8 cellular contexts compared by ENCODE assay signal in the genomic region with DNA sequence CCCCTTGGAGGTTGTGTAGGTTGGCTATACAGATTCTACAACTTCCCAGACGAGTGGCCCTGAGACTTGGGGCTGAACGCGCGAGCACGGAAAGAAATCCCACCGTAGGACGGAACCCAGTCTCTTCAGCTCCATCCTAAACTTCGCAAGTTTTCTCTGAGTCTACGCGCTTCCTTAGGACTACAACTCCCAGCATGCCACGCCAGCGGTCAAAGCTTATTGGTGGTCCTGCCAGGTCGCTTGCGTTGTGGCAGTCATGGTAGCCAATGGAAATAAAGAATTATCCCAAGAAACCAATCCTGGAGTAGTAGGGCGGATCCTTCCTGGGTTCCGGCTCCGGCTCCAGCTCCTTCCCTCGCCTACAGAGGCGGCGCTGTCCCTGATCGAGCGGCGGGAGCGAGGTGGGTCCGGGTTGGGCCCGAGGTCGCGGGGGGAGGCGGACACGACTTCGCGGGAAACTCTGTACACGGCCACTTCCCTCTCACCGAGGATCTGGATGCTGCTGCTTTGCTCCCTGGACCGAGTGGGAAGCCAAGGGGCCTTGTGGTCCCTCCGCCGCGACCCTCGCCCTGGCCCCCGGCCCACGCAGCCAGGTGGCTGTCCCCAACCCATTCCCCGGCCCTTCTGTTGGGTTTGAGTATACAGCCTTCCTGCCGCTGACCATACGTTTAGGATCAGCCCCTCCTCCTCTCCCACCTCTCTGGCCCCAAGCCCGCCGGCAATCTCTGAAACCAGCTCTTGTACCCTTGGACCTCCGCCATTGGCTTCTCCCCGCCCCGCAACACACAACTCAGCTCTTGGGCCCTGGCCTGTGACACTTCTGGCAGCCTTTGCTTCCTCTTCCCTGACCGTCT. TPM values are rescaled to one million over a fixed set of nuclear protein-coding genes. Genes with fewer than 3 reads are reported as not detected.
A peak's percentile ranks its signal among the peaks of the same experiment; 100 is the strongest.
DNase-seq lines count a peak whose midpoint lies in the region; ATAC-seq and TF ChIP-seq lines count a peak whose summit lies in the region.

A gene with protein sequence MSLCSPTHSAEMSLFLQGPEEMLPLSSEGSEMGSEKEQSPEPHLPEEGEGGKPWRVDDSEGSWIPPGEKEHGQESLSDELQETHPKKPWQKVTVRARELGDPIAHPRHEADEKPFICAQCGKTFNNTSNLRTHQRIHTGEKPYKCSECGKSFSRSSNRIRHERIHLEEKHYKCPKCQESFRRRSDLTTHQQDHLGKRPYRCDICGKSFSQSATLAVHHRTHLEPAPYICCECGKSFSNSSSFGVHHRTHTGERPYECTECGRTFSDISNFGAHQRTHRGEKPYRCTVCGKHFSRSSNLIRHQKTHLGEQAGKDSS (plus strand): TSS at position 357 of the 854 bp plus-strand sequence. CDS start 3,046 bp downstream, outside the sequence.

- H3K9ac ChIP-seq in IMR-90 (ENCODE audit: low read depth, low read length) (peak within 1 kb of the TSS; percentile 82), mucosa of rectum (ENCODE audit: low read depth in 1 of 2, low read length in 2 of 2) (peak within 1 kb of the TSS; percentile 88 to 93)

- no peaks in the 10 kb centered on the region for H3K27me3 ChIP-seq in IMR-90 (ENCODE audit: control insufficient read depth, insufficient read depth, low read length)
- H3K27me3 ChIP-seq in mucosa of rectum (ENCODE audit: control insufficient read depth in 2 of 2, insufficient read depth in 2 of 2, low read length in 2 of 2) = no peaks in the 10 kb centered on the region

- no peak within 1 kb of the TSS for H2BK15ac ChIP-seq in IMR-90 (ENCODE audit: low read depth, low read length)

- 0 out of 2 replicates have a peak within 1 kb of the TSS, but pooled peaks have one; percentile 17 for H2BK120ac ChIP-seq in IMR-90 (ENCODE audit: low read depth, low read length)

- H3K27ac ChIP-seq in IMR-90 (ENCODE audit: insufficient read depth, low read length) (peak within 1 kb of the TSS; percentile 60), mucosa of rectum (ENCODE audit: low read depth in 2 of 2, low read length in 2 of 2) (peak within 1 kb of the TSS; percentile 61 to 65)

- H3K4me2 ChIP-seq in IMR-90 (ENCODE audit: low read depth, low read length) = peak within 1 kb of the TSS; percentile 96

- peak within 1 kb of the TSS; percentile 71 for H4K91ac ChIP-seq in IMR-90 (ENCODE audit: insufficient read depth, low read depth, low read length)

- peak within 1 kb of the TSS; percentile 48; the same call in 1 of the 2 replicates for H3K18ac ChIP-seq in IMR-90 (ENCODE audit: low read depth, low read length)

- peak within 1 kb of the TSS; percentile 80 for H3K14ac ChIP-seq in IMR-90 (replicated peaks; ENCODE audit: low read depth, low read length)

- in situ Hi-C loops in IMR-90 (cut with MboI; ENCODE audit: low sequenced_read_pairs) = no loop called here

- dilution Hi-C loops in IMR-90 (cut with HindIII; ENCODE audit: low sequenced_read_pairs, unreplicated experiment) = no loop called here

- peak within 1 kb of the TSS; percentile 54 to 90 for H4K8ac ChIP-seq in IMR-90 (ENCODE audit: low read depth in 2 of 2, low read length in 2 of 2)

- H3K4ac ChIP-seq in IMR-90 (ENCODE audit: low read depth, low read length) = peak within 1 kb of the TSS; percentile 77

- H3K9me3 ChIP-seq in IMR-90 (ENCODE audit: control insufficient read depth, insufficient read depth, low read length) (peaks cover 8% of the 10 kb centered on the region), mucosa of rectum (ENCODE audit: control insufficient read depth in 2 of 2, low read length in 2 of 2) (no peaks in the 10 kb centered on the region)

- H3K79me1 ChIP-seq in IMR-90 (ENCODE audit: low read depth in 1 of 2, low read length in 2 of 2) = peaks cover 18 to 33% of the 10 kb centered on the region in 2 experiments

- intact Hi-C loops in IMR-90 (cut with micrococcal nuclease) = loop anchor here (10.0 kb wide), 1 partner anchor 162 kb away; the partner anchor contains the start of gene YBX1

- H3K4me3 ChIP-seq in IMR-90 (ENCODE audit: insufficient read depth, low read depth, low read length) (peak within 1 kb of the TSS; percentile 67), mucosa of rectum (ENCODE audit: low read length in 2 of 2) (peak within 1 kb of the TSS; percentile 90 to 91)

- H2AFZ ChIP-seq in IMR-90 (replicated peaks; ENCODE audit: low read length, poor library complexity) = peak within 1 kb of the TSS; percentile 96

- H2AK5ac ChIP-seq in IMR-90 (ENCODE audit: low read depth, low read length) = peak within 1 kb of the TSS; percentile 62

- peak within 1 kb of the TSS; percentile 53; the same call in 1 of the 2 replicates for H3K56ac ChIP-seq in IMR-90 (ENCODE audit: extremely low read depth, insufficient read depth, low read length)

- H4K5ac ChIP-seq in IMR-90 (ENCODE audit: low read depth, low read length) = peak within 1 kb of the TSS; percentile 65

- ATAC-seq in GM21528 (IDR thresholded peaks at IDR 0.05; ENCODE audit: low FRiP score, unreplicated experiment) = peak; percentile 91
- peak; percentile 98 for ATAC-seq in IMR-90 (ENCODE audit: low read depth)

- peaks cover 15% of the 10 kb centered on the region for H3K9me1 ChIP-seq in IMR-90 (ENCODE audit: insufficient read depth, low read length)

- peak within 1 kb of the TSS; percentile 68 for H2BK5ac ChIP-seq in IMR-90 (ENCODE audit: low read depth, low read length, poor library complexity, severe bottlenecking)

- peak; percentile 44; the same call in 1 of the 2 replicates for TF ChIP-seq POLR2A in IMR-90 (IDR thresholded peaks at IDR 0.05; ENCODE audit: low read depth, low read length)
- peak; percentile 47 for TF ChIP-seq POLR2A in erythroblast (IDR thresholded peaks at IDR 0.05; ENCODE audit: low read length)

- no peaks in the 10 kb centered on the region for H4K20me1 ChIP-seq in IMR-90 (ENCODE audit: insufficient read depth, low read length)

- POLR2A ChIA-PET in IMR-90 (lab: Charles Lee; ENCODE audit: unreplicated experiment) = interaction anchor here (0.5 to 0.7 kb wide), 4 partner anchors 13 to 289 kb away, joined by 3 to 6 read pairs (median 5); no protein-coding TSS in a partner anchor

- no TSS peak for BruUV-seq in IMR-90 (replicated peaks; lab: Mats Ljungman, UMichigan)

- no peak for TF ChIP-seq RAD21 in IMR-90 (IDR thresholded peaks at IDR 0.05; ENCODE audit: low read length)

- peaks cover 21% of the 10 kb centered on the region for H3K36me3 ChIP-seq in IMR-90 (ENCODE audit: control insufficient read depth, insufficient read depth, low read length)
- H3K36me3 ChIP-seq in mucosa of rectum (ENCODE audit: control insufficient read depth in 2 of 2, insufficient read depth in 2 of 2, low read length in 2 of 2) = peaks cover 11 to 18% of the 10 kb centered on the region in 2 donors

- WGBS in IMR-90 (ENCODE audit: extremely low coverage in 2 of 2, insufficient read length in 1 of 2), 2 experiments = 0% methylated on average over 30 of the region's 50 CpGs; no CpG with 5 or more reads in 1 of the 2 experiments

- peak within 1 kb of the TSS; percentile 97 for H2AK9ac ChIP-seq in IMR-90 (replicated peaks; ENCODE audit: low read depth, low read length, poor library complexity)

- peak; percentile 42 for TF ChIP-seq CTCF in IMR-90 (conservative IDR thresholded peaks at IDR 0.05; ENCODE audit: low read depth, low read length)

- CTCF ChIA-PET in IMR-90 (lab: Yijun Ruan, JAX) = interaction anchor here (0.7 to 1.0 kb wide), 6 partner anchors 19 to 239 kb away, joined by 3 to 4 read pairs (median 3); no protein-coding TSS in a partner anchor

- peaks cover 6% of the 10 kb centered on the region for H3K4me1 ChIP-seq in IMR-90 (ENCODE audit: control insufficient read depth, insufficient read depth, low read length)
- H3K4me1 ChIP-seq in mucosa of rectum (ENCODE audit: control insufficient read depth in 2 of 2, insufficient read depth in 2 of 2, low read length in 2 of 2) = peaks cover 7 to 11% of the 10 kb centered on the region in 2 donors

- peak; percentile 98 for DNase-seq in DMS153 treated with DMSO at 0.1 percent for 48 hours (lab: John Stamatoyannopoulos, UW; ENCODE audit: unreplicated experiment)
- peak; percentile 98 for DNase-seq in IMR-90
- DNase-seq in OCI-M2 (lab: John Stamatoyannopoulos, UW; ENCODE audit: unreplicated experiment) = peak; percentile 91
- peak; percentile 81 for DNase-seq in activated T-cell treated with anti-CD3 and anti-CD28 coated beads for 48 hours (ENCODE audit: low read depth)
- DNase-seq in erythroblast (lab: John Stamatoyannopoulos, UW) = peak; percentile 95 to 96
- peak; percentile 89 for DNase-seq in stimulated activated CD8-positive, alpha-beta memory T cell treated with anti-CD3 and anti-CD28 coated beads, Interleukin-4, amount 100 ng/mL, for 48 hours

- no peak within 1 kb of the TSS for H2BK20ac ChIP-seq in IMR-90 (ENCODE audit: low read depth, low read length)

- peak within 1 kb of the TSS; percentile 92 for H3K23ac ChIP-seq in IMR-90 (ENCODE audit: low read depth, low read length)

TF ChIP-seq in IMR-90, 13 proteins besides CTCF, POLR2A, EP300 and RAD21 (continues in another document):
- TF ChIP-seq RCOR1 (IDR thresholded peaks at IDR 0.05; ENCODE audit: insufficient replicate concordance, low read length) (peak; percentile 25), FOS (IDR thresholded peaks at IDR 0.05; ENCODE audit: low read depth, low read length) (peak; percentile 82), BHLHE40 (IDR thresholded peaks at IDR 0.05; ENCODE audit: low read depth, low read length) (no peak), MAZ (IDR thresholded peaks at IDR 0.05; ENCODE audit: borderline replicate concordance, low read depth, low read length) (0 out of 2 replicates have a peak, but pooled peaks have one; percentile 7), RFX5 (IDR thresholded peaks at IDR 0.05; ENCODE audit: low read depth, low read length) (no peak), NFE2L2 (IDR thresholded peaks at IDR 0.05; ENCODE audit: low read depth, low read length) (no peak)
- TF ChIP-seq, protein P1, sequence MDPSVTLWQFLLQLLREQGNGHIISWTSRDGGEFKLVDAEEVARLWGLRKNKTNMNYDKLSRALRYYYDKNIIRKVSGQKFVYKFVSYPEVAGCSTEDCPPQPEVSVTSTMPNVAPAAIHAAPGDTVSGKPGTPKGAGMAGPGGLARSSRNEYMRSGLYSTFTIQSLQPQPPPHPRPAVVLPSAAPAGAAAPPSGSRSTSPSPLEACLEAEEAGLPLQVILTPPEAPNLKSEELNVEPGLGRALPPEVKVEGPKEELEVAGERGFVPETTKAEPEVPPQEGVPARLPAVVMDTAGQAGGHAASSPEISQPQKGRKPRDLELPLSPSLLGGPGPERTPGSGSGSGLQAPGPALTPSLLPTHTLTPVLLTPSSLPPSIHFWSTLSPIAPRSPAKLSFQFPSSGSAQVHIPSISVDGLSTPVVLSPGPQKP (IDR thresholded peaks at IDR 0.05; ENCODE audit: borderline replicate concordance, low read depth, low read length) = no peak

RNA-seq across cellular contexts. Expression of the gene that starts here (rescaled TPM):
- 13.6 and 15.3 TPM in 2 replicates for total RNA-seq in IMR-90 (2012; rRNA removed)
- 6.2 and 6.8 TPM in 2 replicates for polyA plus RNA-seq in IMR-90 (2012; rRNA removed)
- 3.5 and 3.7 TPM in 2 replicates for polyA plus RNA-seq in IMR-90 (2012; cell fraction: cytosol; rRNA removed)
- polyA plus RNA-seq in IMR-90 (2012; cell fraction: nucleus; rRNA removed; ENCODE audit: low replicate concordance) = 16.7 and 23.4 TPM in 2 replicates

Comparison
In these comparisons a context has a peak if more than half of its experiments do, and no peak if none do; other contexts are left out.
1. Peak in every context shown above with its lines: DNase-seq, ATAC-seq, H3K4me3 ChIP-seq and H3K27ac ChIP-seq.